In the genomic region with DNA sequence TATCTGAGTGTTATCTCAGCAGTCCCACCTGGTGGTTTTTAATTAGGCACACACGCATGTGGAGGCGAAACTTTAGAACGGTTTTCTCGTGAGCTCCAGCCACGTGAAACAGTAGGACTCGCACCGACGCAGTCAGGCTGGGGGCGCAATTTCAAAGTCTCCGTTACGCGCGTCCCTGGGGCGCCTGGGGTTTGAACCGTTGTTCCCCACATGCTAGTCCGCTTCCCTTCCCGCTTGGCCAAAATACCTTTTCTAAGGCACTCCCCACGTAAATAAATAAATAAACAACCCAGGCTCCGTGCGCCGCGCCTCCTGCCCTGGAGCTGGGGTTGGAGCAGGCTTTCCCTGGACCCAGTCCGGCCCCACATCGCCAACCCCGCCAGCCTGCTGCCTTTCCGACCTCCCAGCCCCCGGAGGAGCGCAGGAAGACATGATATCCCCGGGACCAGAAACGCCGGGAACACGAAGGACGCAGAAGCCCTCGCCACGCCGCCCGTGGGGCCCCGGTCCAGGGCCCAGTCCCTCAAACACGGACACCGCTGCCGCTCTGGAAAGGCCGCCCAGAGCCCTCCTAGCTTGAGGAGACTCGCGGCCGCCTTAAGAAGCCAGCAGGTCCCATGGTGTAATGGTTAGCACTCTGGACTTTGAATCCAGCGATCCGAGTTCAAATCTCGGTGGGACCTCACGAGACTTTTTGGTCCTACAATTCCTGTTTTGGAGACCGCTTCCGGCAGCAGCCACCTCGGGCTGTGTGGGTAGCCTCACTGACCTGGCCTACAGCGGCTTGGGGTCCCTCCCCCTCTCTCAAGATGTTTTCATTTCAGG, we compare ENCODE assay signal across 1 cellular context.
TF ChIP-seq lines count a peak whose summit lies in the region.

No MANE protein-coding gene starts in this region.

TF ChIP-seq in HepG2, 621 proteins besides CTCF, POLR2A, EP300 and RAD21 (continued from another document and continues in another):
- TF ChIP-seq, protein P1, sequence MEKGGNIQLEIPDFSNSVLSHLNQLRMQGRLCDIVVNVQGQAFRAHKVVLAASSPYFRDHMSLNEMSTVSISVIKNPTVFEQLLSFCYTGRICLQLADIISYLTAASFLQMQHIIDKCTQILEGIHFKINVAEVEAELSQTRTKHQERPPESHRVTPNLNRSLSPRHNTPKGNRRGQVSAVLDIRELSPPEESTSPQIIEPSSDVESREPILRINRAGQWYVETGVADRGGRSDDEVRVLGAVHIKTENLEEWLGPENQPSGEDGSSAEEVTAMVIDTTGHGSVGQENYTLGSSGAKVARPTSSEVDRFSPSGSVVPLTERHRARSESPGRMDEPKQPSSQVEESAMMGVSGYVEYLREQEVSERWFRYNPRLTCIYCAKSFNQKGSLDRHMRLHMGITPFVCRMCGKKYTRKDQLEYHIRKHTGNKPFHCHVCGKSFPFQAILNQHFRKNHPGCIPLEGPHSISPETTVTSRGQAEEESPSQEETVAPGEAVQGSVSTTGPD (CRISPR knock-in tag; IDR thresholded peaks at IDR 0.05) = peak; percentile 46; the same call in 1 of the 2 replicates
- TF ChIP-seq ZNF367 (CRISPR knock-in tag; IDR thresholded peaks at IDR 0.05; ENCODE audit: borderline replicate concordance) = peak; percentile 86
- TF ChIP-seq SRSF1 (optimal IDR thresholded peaks at IDR 0.05; ENCODE audit: low read depth, low read length) = peak; percentile 49
- peak; percentile 53; the same call in 1 of the 2 replicates for TF ChIP-seq ZKSCAN1 (IDR thresholded peaks at IDR 0.05; ENCODE audit: low read length)
- TF ChIP-seq ZNF709 (CRISPR knock-in tag; IDR thresholded peaks at IDR 0.05) = peak; percentile 81
- peak; percentile 35; the same call in 1 of the 2 replicates for TF ChIP-seq RXRB (CRISPR knock-in tag; IDR thresholded peaks at IDR 0.05; ENCODE audit: borderline replicate concordance)
- peak; percentile 48 for TF ChIP-seq ONECUT2 (CRISPR knock-in tag; IDR thresholded peaks at IDR 0.05)
- TF ChIP-seq FOXP1 (IDR thresholded peaks at IDR 0.05) = no peak
- TF ChIP-seq FOXP1 (CRISPR knock-in tag; IDR thresholded peaks at IDR 0.05) = peak; percentile 65
- TF ChIP-seq, protein P2, sequence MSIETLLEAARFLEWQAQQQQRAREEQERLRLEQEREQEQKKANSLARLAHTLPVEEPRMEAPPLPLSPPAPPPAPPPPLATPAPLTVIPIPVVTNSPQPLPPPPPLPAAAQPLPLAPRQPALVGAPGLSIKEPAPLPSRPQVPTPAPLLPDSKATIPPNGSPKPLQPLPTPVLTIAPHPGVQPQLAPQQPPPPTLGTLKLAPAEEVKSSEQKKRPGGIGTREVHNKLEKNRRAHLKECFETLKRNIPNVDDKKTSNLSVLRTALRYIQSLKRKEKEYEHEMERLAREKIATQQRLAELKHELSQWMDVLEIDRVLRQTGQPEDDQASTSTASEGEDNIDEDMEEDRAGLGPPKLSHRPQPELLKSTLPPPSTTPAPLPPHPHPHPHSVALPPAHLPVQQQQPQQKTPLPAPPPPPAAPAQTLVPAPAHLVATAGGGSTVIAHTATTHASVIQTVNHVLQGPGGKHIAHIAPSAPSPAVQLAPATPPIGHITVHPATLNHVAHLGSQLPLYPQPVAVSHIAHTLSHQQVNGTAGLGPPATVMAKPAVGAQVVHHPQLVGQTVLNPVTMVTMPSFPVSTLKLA (IDR thresholded peaks at IDR 0.05) = 0 out of 2 replicates have a peak, but pooled peaks have one; percentile 10
- TF ChIP-seq ZFP82 (CRISPR knock-in tag; IDR thresholded peaks at IDR 0.05; ENCODE audit: borderline replicate concordance) = no peak; the same call in 1 of the 2 replicates
- TF ChIP-seq SRSF9 (IDR thresholded peaks at IDR 0.05; ENCODE audit: borderline replicate concordance, insufficient read depth, low read depth, low read length, poor library complexity, severe bottlenecking) = no peak
- peak; percentile 62 for TF ChIP-seq ELF4 (CRISPR knock-in tag; IDR thresholded peaks at IDR 0.05; ENCODE audit: borderline replicate concordance)
- TF ChIP-seq, protein P3, sequence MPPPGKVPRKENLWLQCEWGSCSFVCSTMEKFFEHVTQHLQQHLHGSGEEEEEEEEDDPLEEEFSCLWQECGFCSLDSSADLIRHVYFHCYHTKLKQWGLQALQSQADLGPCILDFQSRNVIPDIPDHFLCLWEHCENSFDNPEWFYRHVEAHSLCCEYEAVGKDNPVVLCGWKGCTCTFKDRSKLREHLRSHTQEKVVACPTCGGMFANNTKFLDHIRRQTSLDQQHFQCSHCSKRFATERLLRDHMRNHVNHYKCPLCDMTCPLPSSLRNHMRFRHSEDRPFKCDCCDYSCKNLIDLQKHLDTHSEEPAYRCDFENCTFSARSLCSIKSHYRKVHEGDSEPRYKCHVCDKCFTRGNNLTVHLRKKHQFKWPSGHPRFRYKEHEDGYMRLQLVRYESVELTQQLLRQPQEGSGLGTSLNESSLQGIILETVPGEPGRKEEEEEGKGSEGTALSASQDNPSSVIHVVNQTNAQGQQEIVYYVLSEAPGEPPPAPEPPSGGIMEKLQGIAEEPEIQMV (CRISPR knock-in tag; IDR thresholded peaks at IDR 0.05; ENCODE audit: low read depth) = peak; percentile 80; the same call in 1 of the 2 replicates
- no peak for TF ChIP-seq ATAD3A (CRISPR knock-in tag; IDR thresholded peaks at IDR 0.05)
- peak; percentile 93 for TF ChIP-seq KMT2B (CRISPR knock-in tag; IDR thresholded peaks at IDR 0.05)
- TF ChIP-seq, protein P4, sequence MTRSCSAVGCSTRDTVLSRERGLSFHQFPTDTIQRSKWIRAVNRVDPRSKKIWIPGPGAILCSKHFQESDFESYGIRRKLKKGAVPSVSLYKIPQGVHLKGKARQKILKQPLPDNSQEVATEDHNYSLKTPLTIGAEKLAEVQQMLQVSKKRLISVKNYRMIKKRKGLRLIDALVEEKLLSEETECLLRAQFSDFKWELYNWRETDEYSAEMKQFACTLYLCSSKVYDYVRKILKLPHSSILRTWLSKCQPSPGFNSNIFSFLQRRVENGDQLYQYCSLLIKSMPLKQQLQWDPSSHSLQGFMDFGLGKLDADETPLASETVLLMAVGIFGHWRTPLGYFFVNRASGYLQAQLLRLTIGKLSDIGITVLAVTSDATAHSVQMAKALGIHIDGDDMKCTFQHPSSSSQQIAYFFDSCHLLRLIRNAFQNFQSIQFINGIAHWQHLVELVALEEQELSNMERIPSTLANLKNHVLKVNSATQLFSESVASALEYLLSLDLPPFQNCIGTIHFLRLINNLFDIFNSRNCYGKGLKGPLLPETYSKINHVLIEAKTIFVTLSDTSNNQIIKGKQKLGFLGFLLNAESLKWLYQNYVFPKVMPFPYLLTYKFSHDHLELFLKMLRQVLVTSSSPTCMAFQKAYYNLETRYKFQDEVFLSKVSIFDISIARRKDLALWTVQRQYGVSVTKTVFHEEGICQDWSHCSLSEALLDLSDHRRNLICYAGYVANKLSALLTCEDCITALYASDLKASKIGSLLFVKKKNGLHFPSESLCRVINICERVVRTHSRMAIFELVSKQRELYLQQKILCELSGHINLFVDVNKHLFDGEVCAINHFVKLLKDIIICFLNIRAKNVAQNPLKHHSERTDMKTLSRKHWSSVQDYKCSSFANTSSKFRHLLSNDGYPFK (CRISPR knock-in tag; IDR thresholded peaks at IDR 0.05; ENCODE audit: borderline replicate concordance) = peak; percentile 71
- TF ChIP-seq HOXD1 (CRISPR knock-in tag; IDR thresholded peaks at IDR 0.05) = peak; percentile 76
- TF ChIP-seq, protein P5, sequence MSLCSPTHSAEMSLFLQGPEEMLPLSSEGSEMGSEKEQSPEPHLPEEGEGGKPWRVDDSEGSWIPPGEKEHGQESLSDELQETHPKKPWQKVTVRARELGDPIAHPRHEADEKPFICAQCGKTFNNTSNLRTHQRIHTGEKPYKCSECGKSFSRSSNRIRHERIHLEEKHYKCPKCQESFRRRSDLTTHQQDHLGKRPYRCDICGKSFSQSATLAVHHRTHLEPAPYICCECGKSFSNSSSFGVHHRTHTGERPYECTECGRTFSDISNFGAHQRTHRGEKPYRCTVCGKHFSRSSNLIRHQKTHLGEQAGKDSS (CRISPR knock-in tag; IDR thresholded peaks at IDR 0.05; ENCODE audit: borderline replicate concordance, low read depth) = peak; percentile 48; the same call in 1 of the 2 replicates
- TF ChIP-seq SP140L (CRISPR knock-in tag; IDR thresholded peaks at IDR 0.05; ENCODE audit: borderline replicate concordance) = no peak
- TF ChIP-seq PTBP1 (IDR thresholded peaks at IDR 0.05; ENCODE audit: low read depth, low read length, poor library complexity, severe bottlenecking) = peak; percentile 34
- TF ChIP-seq HOXA7 (CRISPR knock-in tag; IDR thresholded peaks at IDR 0.05) = no peak
- TF ChIP-seq ZNF720 (CRISPR knock-in tag; IDR thresholded peaks at IDR 0.05) = no peak
- peak; percentile 90 for TF ChIP-seq KLF12 (CRISPR knock-in tag; IDR thresholded peaks at IDR 0.05; ENCODE audit: borderline replicate concordance)
- TF ChIP-seq, protein P6, sequence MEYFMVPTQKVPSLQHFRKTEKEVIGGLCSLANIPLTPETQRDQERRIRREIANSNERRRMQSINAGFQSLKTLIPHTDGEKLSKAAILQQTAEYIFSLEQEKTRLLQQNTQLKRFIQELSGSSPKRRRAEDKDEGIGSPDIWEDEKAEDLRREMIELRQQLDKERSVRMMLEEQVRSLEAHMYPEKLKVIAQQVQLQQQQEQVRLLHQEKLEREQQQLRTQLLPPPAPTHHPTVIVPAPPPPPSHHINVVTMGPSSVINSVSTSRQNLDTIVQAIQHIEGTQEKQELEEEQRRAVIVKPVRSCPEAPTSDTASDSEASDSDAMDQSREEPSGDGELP (IDR thresholded peaks at IDR 0.05; ENCODE audit: borderline replicate concordance, low read depth) = no peak; the same call in 1 of the 2 replicates
- peak; percentile 76 for TF ChIP-seq XBP1 (CRISPR knock-in tag; IDR thresholded peaks at IDR 0.05)
- no peak for TF ChIP-seq ATF7 (IDR thresholded peaks at IDR 0.05)
- 0 out of 2 replicates have a peak, but pooled peaks have one; percentile 46 for TF ChIP-seq ATF7 (CRISPR knock-in tag; IDR thresholded peaks at IDR 0.05)
- peak; percentile 88; the same call in 1 of the 2 replicates for TF ChIP-seq ZNF562 (CRISPR knock-in tag; IDR thresholded peaks at IDR 0.05; ENCODE audit: borderline replicate concordance)
- TF ChIP-seq HNRNPLL (IDR thresholded peaks at IDR 0.05; ENCODE audit: low read depth, low read length, poor library complexity, severe bottlenecking) = peak; percentile 74
- TF ChIP-seq, protein P7, sequence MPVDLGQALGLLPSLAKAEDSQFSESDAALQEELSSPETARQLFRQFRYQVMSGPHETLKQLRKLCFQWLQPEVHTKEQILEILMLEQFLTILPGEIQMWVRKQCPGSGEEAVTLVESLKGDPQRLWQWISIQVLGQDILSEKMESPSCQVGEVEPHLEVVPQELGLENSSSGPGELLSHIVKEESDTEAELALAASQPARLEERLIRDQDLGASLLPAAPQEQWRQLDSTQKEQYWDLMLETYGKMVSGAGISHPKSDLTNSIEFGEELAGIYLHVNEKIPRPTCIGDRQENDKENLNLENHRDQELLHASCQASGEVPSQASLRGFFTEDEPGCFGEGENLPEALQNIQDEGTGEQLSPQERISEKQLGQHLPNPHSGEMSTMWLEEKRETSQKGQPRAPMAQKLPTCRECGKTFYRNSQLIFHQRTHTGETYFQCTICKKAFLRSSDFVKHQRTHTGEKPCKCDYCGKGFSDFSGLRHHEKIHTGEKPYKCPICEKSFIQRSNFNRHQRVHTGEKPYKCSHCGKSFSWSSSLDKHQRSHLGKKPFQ (CRISPR knock-in tag; IDR thresholded peaks at IDR 0.05; ENCODE audit: insufficient replicate concordance) = peak; percentile 88
- TF ChIP-seq ZNF383 (CRISPR knock-in tag; IDR thresholded peaks at IDR 0.05; ENCODE audit: borderline replicate concordance) = 0 out of 2 replicates have a peak, but pooled peaks have one; percentile 59
- TF ChIP-seq ZNF292 (CRISPR knock-in tag; IDR thresholded peaks at IDR 0.05; ENCODE audit: borderline replicate concordance, low read depth) = no peak
- TF ChIP-seq, protein P8, sequence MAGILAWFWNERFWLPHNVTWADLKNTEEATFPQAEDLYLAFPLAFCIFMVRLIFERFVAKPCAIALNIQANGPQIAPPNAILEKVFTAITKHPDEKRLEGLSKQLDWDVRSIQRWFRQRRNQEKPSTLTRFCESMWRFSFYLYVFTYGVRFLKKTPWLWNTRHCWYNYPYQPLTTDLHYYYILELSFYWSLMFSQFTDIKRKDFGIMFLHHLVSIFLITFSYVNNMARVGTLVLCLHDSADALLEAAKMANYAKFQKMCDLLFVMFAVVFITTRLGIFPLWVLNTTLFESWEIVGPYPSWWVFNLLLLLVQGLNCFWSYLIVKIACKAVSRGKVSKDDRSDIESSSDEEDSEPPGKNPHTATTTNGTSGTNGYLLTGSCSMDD (CRISPR knock-in tag; IDR thresholded peaks at IDR 0.05) = peak; percentile 67; the same call in 1 of the 2 replicates
- no peak for TF ChIP-seq ZZZ3 (CRISPR knock-in tag; IDR thresholded peaks at IDR 0.05; ENCODE audit: borderline replicate concordance)
- TF ChIP-seq, protein P9, sequence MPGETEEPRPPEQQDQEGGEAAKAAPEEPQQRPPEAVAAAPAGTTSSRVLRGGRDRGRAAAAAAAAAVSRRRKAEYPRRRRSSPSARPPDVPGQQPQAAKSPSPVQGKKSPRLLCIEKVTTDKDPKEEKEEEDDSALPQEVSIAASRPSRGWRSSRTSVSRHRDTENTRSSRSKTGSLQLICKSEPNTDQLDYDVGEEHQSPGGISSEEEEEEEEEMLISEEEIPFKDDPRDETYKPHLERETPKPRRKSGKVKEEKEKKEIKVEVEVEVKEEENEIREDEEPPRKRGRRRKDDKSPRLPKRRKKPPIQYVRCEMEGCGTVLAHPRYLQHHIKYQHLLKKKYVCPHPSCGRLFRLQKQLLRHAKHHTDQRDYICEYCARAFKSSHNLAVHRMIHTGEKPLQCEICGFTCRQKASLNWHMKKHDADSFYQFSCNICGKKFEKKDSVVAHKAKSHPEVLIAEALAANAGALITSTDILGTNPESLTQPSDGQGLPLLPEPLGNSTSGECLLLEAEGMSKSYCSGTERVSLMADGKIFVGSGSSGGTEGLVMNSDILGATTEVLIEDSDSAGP (CRISPR knock-in tag; IDR thresholded peaks at IDR 0.05; ENCODE audit: borderline replicate concordance) = peak; percentile 93
- TF ChIP-seq ZNF251 (CRISPR knock-in tag; IDR thresholded peaks at IDR 0.05) = no peak
- no peak for TF ChIP-seq HNRNPH1 (optimal IDR thresholded peaks at IDR 0.05; ENCODE audit: low read depth, low read length)
- TF ChIP-seq, protein P10, sequence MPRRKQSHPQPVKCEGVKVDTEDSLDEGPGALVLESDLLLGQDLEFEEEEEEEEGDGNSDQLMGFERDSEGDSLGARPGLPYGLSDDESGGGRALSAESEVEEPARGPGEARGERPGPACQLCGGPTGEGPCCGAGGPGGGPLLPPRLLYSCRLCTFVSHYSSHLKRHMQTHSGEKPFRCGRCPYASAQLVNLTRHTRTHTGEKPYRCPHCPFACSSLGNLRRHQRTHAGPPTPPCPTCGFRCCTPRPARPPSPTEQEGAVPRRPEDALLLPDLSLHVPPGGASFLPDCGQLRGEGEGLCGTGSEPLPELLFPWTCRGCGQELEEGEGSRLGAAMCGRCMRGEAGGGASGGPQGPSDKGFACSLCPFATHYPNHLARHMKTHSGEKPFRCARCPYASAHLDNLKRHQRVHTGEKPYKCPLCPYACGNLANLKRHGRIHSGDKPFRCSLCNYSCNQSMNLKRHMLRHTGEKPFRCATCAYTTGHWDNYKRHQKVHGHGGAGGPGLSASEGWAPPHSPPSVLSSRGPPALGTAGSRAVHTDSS (CRISPR knock-in tag; conservative IDR thresholded peaks at IDR 0.05) = peak; percentile 90; the same call in 1 of the 2 replicates
